In genomic region chr6:143698759-143699750, GRCh38 we compare ENCODE assay signal across 18 cellular contexts. TPM values are rescaled to one million over a fixed set of nuclear protein-coding genes. Genes with fewer than 3 reads are reported as not detected.
DNase-seq lines count a peak whose midpoint lies in the region; ATAC-seq and TF ChIP-seq lines count a peak whose summit lies in the region.
"Had no signal": no experiment of that assay in that cellular context is flagged by ENCODE, and none has a peak within 500 bp of the region (broad histone marks: within the 10 kb centered on the region; RNA-seq: fewer than 3 reads in every experiment).

No MANE protein-coding gene starts in this region.

- H3K27ac Mint-ChIP-seq in CD8-positive, alpha-beta T cell = peak overlapping the region; percentile 12
- peak overlapping the region; percentile 70 for H3K27ac Mint-ChIP-seq in chondrocyte (ENCODE audit: unreplicated experiment)
- H3K27ac Mint-ChIP-seq: activated CD4-positive, alpha-beta T cell treated with anti-CD3 and anti-CD28 coated beads for 36 hours; nephron progenitor cell had no signal

- H3K27me3 ChIP-seq in CD8-positive, alpha-beta T cell (ENCODE audit: insufficient read depth, low read length) = no peaks in the 10 kb centered on the region
- H3K27me3 ChIP-seq in neutrophil = no peaks in the 10 kb centered on the region
- H3K27me3 ChIP-seq: BLaER1 had no signal

- no peak overlapping the region for H3K4me3 Mint-ChIP-seq in CD8-positive, alpha-beta T cell
- H3K4me3 Mint-ChIP-seq in chondrocyte (ENCODE audit: unreplicated experiment) = no peak overlapping the region
- H3K4me3 Mint-ChIP-seq: activated CD4-positive, alpha-beta T cell treated with anti-CD3 and anti-CD28 coated beads for 36 hours; IgD-negative memory B cell; nephron progenitor cell had no signal

- no peaks in the 10 kb centered on the region for H3K9me3 ChIP-seq in CD8-positive, alpha-beta T cell (ENCODE audit: low read length)
- H3K9me3 ChIP-seq in neutrophil = no peaks in the 10 kb centered on the region
- H3K9me3 ChIP-seq: BLaER1 had no signal

- CTCF ChIA-PET in CD8-positive, alpha-beta T cell (lab: Charles Lee) = no interaction called here
- CTCF ChIA-PET in HEK293T (lab: Yijun Ruan, JAX) = interaction anchor here (1.1 kb wide), 1 partner anchor 9 kb away, joined by 3 read pairs; no protein-coding TSS in a partner anchor

- no peak overlapping the region for H3K4me3 ChIP-seq in CD8-positive, alpha-beta T cell (ENCODE audit: low read depth, low read length)
- H3K4me3 ChIP-seq in neutrophil (ENCODE audit: low read depth in 1 of 2, low read length in 1 of 2) = no peak overlapping the region
- H3K4me3 ChIP-seq: BLaER1 had no signal

- no peaks in the 10 kb centered on the region for H3K27me3 Mint-ChIP-seq in CD8-positive, alpha-beta T cell (ENCODE audit: low read depth)
- no peaks in the 10 kb centered on the region for H3K27me3 Mint-ChIP-seq in chondrocyte (ENCODE audit: low read depth)
- H3K27me3 Mint-ChIP-seq: activated CD4-positive, alpha-beta T cell treated with anti-CD3 and anti-CD28 coated beads for 36 hours; IgD-negative memory B cell had no signal

- H3K9me3 Mint-ChIP-seq in CD8-positive, alpha-beta T cell = no peaks in the 10 kb centered on the region
- H3K9me3 Mint-ChIP-seq in chondrocyte (ENCODE audit: low read depth) = peaks cover 3% of the 10 kb centered on the region

- no peak for ATAC-seq in CD8-positive, alpha-beta T cell
- ATAC-seq in HG02852 (IDR thresholded peaks at IDR 0.05; ENCODE audit: unreplicated experiment) = no peak
- ATAC-seq: activated CD4-positive, alpha-beta T cell treated with anti-CD3 and anti-CD28 coated beads for 36 hours had no signal

- H3K4me1 ChIP-seq in CD8-positive, alpha-beta T cell (ENCODE audit: insufficient read depth, low read length) = no peaks in the 10 kb centered on the region
- peaks cover 39 to 41% of the 10 kb centered on the region in 2 experiments for H3K4me1 ChIP-seq in neutrophil (ENCODE audit: control insufficient read depth in 1 of 2, insufficient read depth in 1 of 2, low read depth in 1 of 2, low read length in 1 of 2)
- H3K4me1 ChIP-seq: BLaER1 had no signal

- POLR2A ChIA-PET in CD8-positive, alpha-beta T cell (lab: Charles Lee) = no interaction called here
- POLR2A ChIA-PET in HEK293T (lab: Yijun Ruan, JAX) = interaction anchor here (0.6 kb wide), 1 partner anchor 48 kb away, joined by 3 read pairs; no protein-coding TSS in a partner anchor

- no peaks in the 10 kb centered on the region for H3K36me3 ChIP-seq in CD8-positive, alpha-beta T cell (ENCODE audit: insufficient read depth, low read length)
- H3K36me3 ChIP-seq in neutrophil = no peaks in the 10 kb centered on the region
- H3K36me3 ChIP-seq: BLaER1 had no signal

- intact Hi-C loops in CD8-positive, alpha-beta T cell (cut with DNase I, micrococcal nuclease) = no loop called here

- no peaks in the 10 kb centered on the region for H3K36me3 Mint-ChIP-seq in CD8-positive, alpha-beta T cell
- peaks cover 2% of the 10 kb centered on the region for H3K36me3 Mint-ChIP-seq in chondrocyte (ENCODE audit: low read depth)
- H3K36me3 Mint-ChIP-seq: IgD-negative memory B cell had no signal

- TF ChIP-seq CTCF in CD8-positive, alpha-beta T cell (IDR thresholded peaks at IDR 0.05) = no peak
- TF ChIP-seq CTCF in chondrocyte (IDR thresholded peaks at IDR 0.05) = no peak
- no peak for TF ChIP-seq CTCF in neutrophil (IDR thresholded peaks at IDR 0.05)

- DNase-seq in CD8-positive, alpha-beta T cell = no peak
- DNase-seq in HEK293T (ENCODE audit: extremely low spot score) (peak; percentile 27), chondrocyte (ENCODE audit: low spot score) (no peak), T-helper 1 cell (no peak), NCI-H2171 treated with DMSO at 0.1 percent for 48 hours (lab: John Stamatoyannopoulos, UW) (no peak), NCI-H2029 (lab: John Stamatoyannopoulos, UW) (no peak)
- DNase-seq: activated CD4-positive, alpha-beta T cell treated with anti-CD3 and anti-CD28 coated beads for 36 hours; activated CD8-positive, alpha-beta memory T cell treated with anti-CD3 and anti-CD28 coated beads, Interleukin-2, amount 50 U/mL, for 4 hours; activated naive CD4-positive, alpha-beta T cell treated with anti-CD3 and anti-CD28 coated beads, Interleukin-2, amount 50 U/mL, for 16 hours; DND-41; effector CD4-positive, alpha-beta T cell; NCI-H1092; nephron progenitor cell; SHP77 treated with DMSO at 0.1 percent for 48 hours had no signal

- peaks cover 15% of the 10 kb centered on the region for H3K4me1 Mint-ChIP-seq in CD8-positive, alpha-beta T cell (ENCODE audit: low read depth)
- peaks cover 87% of the 10 kb centered on the region for H3K4me1 Mint-ChIP-seq in chondrocyte (ENCODE audit: low read depth)

- H3K27ac ChIP-seq in CD8-positive, alpha-beta T cell (ENCODE audit: low read depth, low read length) = no peak overlapping the region
- H3K27ac ChIP-seq in neutrophil = peak overlapping the region; percentile 28
- H3K27ac ChIP-seq: BLaER1 had no signal

TF ChIP-seq in HEK293T, 16 proteins besides CTCF, POLR2A, EP300 and RAD21:
- TF ChIP-seq BHLHE40 (IDR thresholded peaks at IDR 0.05; ENCODE audit: borderline replicate concordance) (no peak), FOXA1 (IDR thresholded peaks at IDR 0.05) (no peak), HDGF (IDR thresholded peaks at IDR 0.05; ENCODE audit: borderline replicate concordance) (no peak), FOXM1 (IDR thresholded peaks at IDR 0.05; ENCODE audit: borderline replicate concordance) (no peak), ELF4 (IDR thresholded peaks at IDR 0.05) (no peak), ZNF384 (IDR thresholded peaks at IDR 0.05) (no peak), LEF1 (IDR thresholded peaks at IDR 0.05; ENCODE audit: borderline replicate concordance) (no peak), FOXK2 (IDR thresholded peaks at IDR 0.05) (no peak), L3MBTL2 (conservative IDR thresholded peaks at IDR 0.05) (no peak), PKNOX1 (IDR thresholded peaks at IDR 0.05) (no peak), CTBP1 (IDR thresholded peaks at IDR 0.05; ENCODE audit: borderline replicate concordance) (no peak), TARDBP (IDR thresholded peaks at IDR 0.05) (no peak), SP1 (IDR thresholded peaks at IDR 0.05) (no peak), SUZ12 (IDR thresholded peaks at IDR 0.05) (no peak), ARNT (IDR thresholded peaks at IDR 0.05) (no peak), NFRKB (IDR thresholded peaks at IDR 0.05) (no peak)

RNA-seq across cellular contexts. Expression of gene PHACTR2, which starts 21.3 kb away (rescaled TPM):
- 10 to 100 TPM; 16.5 to 17.8 TPM for total RNA-seq in CD8-positive, alpha-beta T cell
- total RNA-seq in chondrocyte = 104 to 255 TPM (median 110 TPM) in 3 replicates
